19 cellular contexts compared by ENCODE assay signal in the genomic region with DNA sequence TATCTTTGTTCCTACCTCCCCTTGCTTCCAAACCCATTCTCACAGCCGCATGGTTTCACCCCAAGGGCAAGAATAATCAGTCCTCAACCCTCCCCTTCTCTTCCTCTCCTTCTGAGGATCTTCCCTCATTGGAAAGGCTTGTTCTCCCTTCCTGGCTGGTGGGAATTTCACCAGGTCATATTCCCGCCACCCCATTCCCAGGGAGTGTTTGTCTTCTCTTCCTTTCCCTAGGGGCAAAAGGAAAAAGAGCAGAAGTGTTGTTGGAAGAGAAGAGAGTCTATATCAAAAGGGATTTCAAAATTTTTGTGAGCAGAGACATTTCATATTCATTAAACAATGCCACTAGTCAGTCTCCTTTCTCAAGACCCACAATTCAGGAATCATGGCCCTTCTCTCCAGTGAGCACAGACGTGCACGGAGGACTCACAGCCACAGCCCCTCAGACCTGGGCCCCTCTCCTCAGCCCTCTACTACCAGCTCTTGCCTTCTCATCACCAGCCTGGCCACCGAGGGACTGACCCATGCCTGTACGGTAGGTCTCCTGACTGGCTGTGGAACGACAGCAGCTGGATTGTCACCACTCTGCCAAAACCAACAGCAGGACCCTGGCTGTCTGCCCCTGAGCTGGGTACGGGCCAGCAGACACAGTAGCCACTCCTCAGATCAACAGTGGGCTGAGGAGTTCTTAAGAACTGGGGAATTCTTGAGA.
DNase-seq lines count a peak whose midpoint lies in the region; ATAC-seq and TF ChIP-seq lines count a peak whose summit lies in the region.
"Had no signal": no experiment of that assay in that cellular context is flagged by ENCODE, and none has a peak within 500 bp of the region (broad histone marks: within the 10 kb centered on the region; RNA-seq: fewer than 3 reads in every experiment).

No MANE protein-coding gene starts in this region.

- no peak for TF ChIP-seq POLR2A in upper lobe of left lung (IDR thresholded peaks at IDR 0.05)
- TF ChIP-seq POLR2A in ovary (IDR thresholded peaks at IDR 0.05), result no peak

- H3K27ac ChIP-seq in coronary artery, result peak overlapping the region; percentile 34 to 58
- peak overlapping the region; percentile 74 for H3K27ac ChIP-seq in left ventricle myocardium inferior (replicated peaks)
- H3K27ac ChIP-seq in upper lobe of left lung, result no peak overlapping the region
- no peak overlapping the region for H3K27ac ChIP-seq in ovary
- H3K27ac ChIP-seq: Peyer's patch had no signal

- DNase-seq in coronary artery (ENCODE audit: low spot score), result peak; percentile 81
- DNase-seq in left ventricle myocardium inferior, result peak; percentile 82
- peak; percentile 42 to 44 for DNase-seq in upper lobe of left lung
- no peak for DNase-seq in ovary
- DNase-seq: BE2C; CD4-positive, alpha-beta memory T cell; DND-41; GDM1; NCI-H1092; NCI-H1694 treated with DMSO at 0.1 percent for 48 hours; NCI-H2171 treated with DMSO at 0.1 percent for 48 hours; NCI-H510A; NCI-H82; Peyer's patch; SIG-M5 had no signal

- H3K27me3 ChIP-seq in left ventricle myocardium inferior (ENCODE audit: low read depth) (peaks cover 7% of the 10 kb centered on the region), upper lobe of left lung (no peaks in the 10 kb centered on the region), ovary (no peaks in the 10 kb centered on the region)
- H3K27me3 ChIP-seq: Peyer's patch had no signal

- intact Hi-C loops in left ventricle myocardium inferior (cut with micrococcal nuclease) (no loop called here), ovary (cut with DNase I) (no loop called here)

- H3K36me3 Mint-ChIP-seq in nephron (ENCODE audit: low read depth), result no peaks in the 10 kb centered on the region
- H3K36me3 Mint-ChIP-seq: CD4-positive, alpha-beta memory T cell had no signal

- 42 to 58% methylated on average over 6 to 8 of the region's 8 CpGs for WGBS in upper lobe of left lung, 2 donors
- 32 to 42% (median 34%) methylated on average over 8 of the region's 8 CpGs for WGBS in ovary, 3 donors

- no peak overlapping the region for H3K4me3 Mint-ChIP-seq in nephron

- peaks cover 26% of the 10 kb centered on the region for H3K4me1 Mint-ChIP-seq in nephron
- H3K4me1 Mint-ChIP-seq: CD4-positive, alpha-beta memory T cell had no signal

- peaks cover 9% of the 10 kb centered on the region for H3K36me3 ChIP-seq in left ventricle myocardium inferior
- H3K36me3 ChIP-seq in upper lobe of left lung, result peaks cover 0 to 6% (median 0%) of the 10 kb centered on the region in 4 donors
- H3K36me3 ChIP-seq in ovary, result no peaks in the 10 kb centered on the region
- H3K36me3 ChIP-seq: BE2C, Peyer's patch had no signal

- ATAC-seq in upper lobe of left lung (ENCODE audit: low FRiP score in 2 of 2) (peak; percentile 35 to 63), HG02870 (IDR thresholded peaks at IDR 0.05; ENCODE audit: unreplicated experiment) (no peak), GM18867 (IDR thresholded peaks at IDR 0.05; ENCODE audit: unreplicated experiment) (no peak)
- ATAC-seq: K562 had no signal

- H3K4me1 ChIP-seq in left ventricle myocardium inferior (peaks cover 22% of the 10 kb centered on the region), upper lobe of left lung (peaks cover 6 to 13% (median 9%) of the 10 kb centered on the region in 4 donors), ovary (ENCODE audit: insufficient read depth) (no peaks in the 10 kb centered on the region)
- H3K4me1 ChIP-seq: BE2C had no signal

- H3K27me3 Mint-ChIP-seq in nephron (ENCODE audit: low read depth), result peaks cover 9% of the 10 kb centered on the region

- peak overlapping the region in 2 of 3 experiments; percentile 33 to 41 for H3K27ac Mint-ChIP-seq in nephron
- H3K27ac Mint-ChIP-seq: CD4-positive, alpha-beta memory T cell had no signal

- H3K9me3 ChIP-seq in left ventricle myocardium inferior (replicated peaks) (peaks cover 12% of the 10 kb centered on the region), upper lobe of left lung (no peaks in the 10 kb centered on the region), ovary (no peaks in the 10 kb centered on the region)
- H3K9me3 ChIP-seq: BE2C, Peyer's patch had no signal

- TF ChIP-seq CTCF in coronary artery (IDR thresholded peaks at IDR 0.05) (no peak), left ventricle myocardium inferior (IDR thresholded peaks at IDR 0.05; ENCODE audit: borderline replicate concordance) (no peak), nephron (IDR thresholded peaks at IDR 0.05; ENCODE audit: unreplicated experiment in 3 of 3) (no peak), upper lobe of left lung (IDR thresholded peaks at IDR 0.05) (no peak), ovary (IDR thresholded peaks at IDR 0.05) (no peak)

- H3K4me3 ChIP-seq in coronary artery, result no peak overlapping the region
- no peak overlapping the region for H3K4me3 ChIP-seq in left ventricle myocardium inferior
- H3K4me3 ChIP-seq in upper lobe of left lung, result no peak overlapping the region
- no peak overlapping the region for H3K4me3 ChIP-seq in ovary
- H3K4me3 ChIP-seq: K562, Peyer's patch had no signal

- TF ChIP-seq EP300 in upper lobe of left lung (IDR thresholded peaks at IDR 0.05) (no peak), ovary (IDR thresholded peaks at IDR 0.05) (no peak)

- H3K9me3 Mint-ChIP-seq in nephron, result no peaks in the 10 kb centered on the region

Comparison
In these comparisons a context has a peak if more than half of its experiments do, and no peak if none do; other contexts are left out.
1. DNase-seq: peak in coronary artery (single experiment), left ventricle myocardium inferior (single experiment) and upper lobe of left lung (2 of 2); none in ovary (0 of 5).
2. H3K27ac ChIP-seq: peak in coronary artery (2 of 2) and left ventricle myocardium inferior (single experiment); none in upper lobe of left lung (0 of 4) and ovary (0 of 2).
3. ATAC-seq: peak in upper lobe of left lung (2 of 2); none in HG02870 (single experiment) and GM18867 (single experiment).